15 cellular contexts compared by ENCODE assay signal in genomic region chr7:66554326-66554725, GRCh38.
DNase-seq lines count a peak whose midpoint lies in the region; ATAC-seq and TF ChIP-seq lines count a peak whose summit lies in the region.
"Had no signal": no experiment of that assay in that cellular context is flagged by ENCODE, and none has a peak within 500 bp of the region (broad histone marks: within the 10 kb centered on the region; RNA-seq: fewer than 3 reads in every experiment).

No MANE protein-coding gene starts in this region.

- peak overlapping the region; percentile 40; the same call in 1 of the 2 replicates for H3K4ac ChIP-seq in IMR-90 (ENCODE audit: low read depth, low read length)

- peak overlapping the region; percentile 30 for H2BK5ac ChIP-seq in IMR-90 (ENCODE audit: low read depth, low read length, poor library complexity, severe bottlenecking)

- TF ChIP-seq CTCF in AG10803 (conservative IDR thresholded peaks at IDR 0.05; ENCODE audit: low read length) (no peak), IMR-90 (conservative IDR thresholded peaks at IDR 0.05; ENCODE audit: low read depth, low read length) (no peak), gastroesophageal sphincter (IDR thresholded peaks at IDR 0.05) (no peak), stomach (IDR thresholded peaks at IDR 0.05) (no peak)

- peaks cover 12% of the 10 kb centered on the region; the same call in 1 of the 2 replicates for H3K9me1 ChIP-seq in IMR-90 (ENCODE audit: insufficient read depth, low read length)

- no peak overlapping the region for H3K9ac ChIP-seq in IMR-90 (ENCODE audit: low read depth, low read length)
- H3K9ac ChIP-seq: KMS-11 had no signal

- CTCF ChIA-PET in IMR-90 (lab: Yijun Ruan, JAX), result no interaction called here

- intact Hi-C loops in IMR-90 (cut with micrococcal nuclease), result no loop called here
- intact Hi-C loops in stomach (cut with DNase I; ENCODE audit: low total_unique reads), result no loop called here

- H2AK5ac ChIP-seq in IMR-90 (ENCODE audit: low read depth, low read length), result peak overlapping the region; percentile 59; the same call in 1 of the 2 replicates

- H3K79me1 ChIP-seq in IMR-90 (ENCODE audit: low read depth in 1 of 2, low read length in 2 of 2), result peaks cover 18 to 67% of the 10 kb centered on the region in 2 experiments

- no peak overlapping the region for H3K14ac ChIP-seq in IMR-90 (replicated peaks; ENCODE audit: low read depth, low read length)

- no peak overlapping the region for H4K8ac ChIP-seq in IMR-90 (ENCODE audit: low read depth in 2 of 2, low read length in 2 of 2)

- H3K18ac ChIP-seq in IMR-90 (ENCODE audit: low read depth, low read length), result no peak overlapping the region

- TF ChIP-seq RAD21 in IMR-90 (IDR thresholded peaks at IDR 0.05; ENCODE audit: low read length), result no peak

- WGBS in IMR-90 (ENCODE audit: extremely low coverage in 2 of 2, insufficient read length in 1 of 2), 2 experiments, result no CpG with 5 or more reads among the region's 8 CpGs
- WGBS in gastroesophageal sphincter (ENCODE audit: low coverage in 1 of 2), 2 donors, result 40 to 57% methylated on average over 1 to 2 of the region's 8 CpGs
- WGBS in stomach, 5 donors, result 86 to 91% (median 88%) methylated on average over 6 to 8 of the region's 8 CpGs

- H2BK120ac ChIP-seq in IMR-90 (ENCODE audit: low read depth, low read length), result no peak overlapping the region

- BruUV-seq in IMR-90 (replicated peaks; lab: Mats Ljungman, UMichigan), result no TSS peak

- H3K9me3 ChIP-seq in IMR-90 (ENCODE audit: control insufficient read depth, insufficient read depth, low read length) (no peaks in the 10 kb centered on the region), gastroesophageal sphincter (no peaks in the 10 kb centered on the region), stomach (no peaks in the 10 kb centered on the region)
- H3K9me3 ChIP-seq: MG63 had no signal

- no peak for TF ChIP-seq EP300 in gastroesophageal sphincter (IDR thresholded peaks at IDR 0.05)
- TF ChIP-seq EP300 in stomach (IDR thresholded peaks at IDR 0.05), result no peak

- no peak for ATAC-seq in IMR-90 (ENCODE audit: low read depth)
- ATAC-seq in gastroesophageal sphincter, result peak; percentile 10
- ATAC-seq in GM18868 (IDR thresholded peaks at IDR 0.05; ENCODE audit: unreplicated experiment), result no peak

- DNase-seq in AG10803 (ENCODE audit: low read depth) (peak; percentile 37), IMR-90 (no peak), stomach (no peak), anterior cingulate cortex (lab: John Stamatoyannopoulos, UW) (no peak)
- DNase-seq in activated CD4-positive, alpha-beta T cell treated with anti-CD3 and anti-CD28 coated beads, Interleukin-2, amount 50 U/mL, for 4 hours, result no peak
- DNase-seq: Calu3; CD4-positive, CD25-positive, alpha-beta regulatory T cell; DMS79 treated with DMSO at 0.1 percent for 48 hours; MG63; NCI-H1105; NCI-H187 treated with DMSO at 0.1 percent for 48 hours; NCI-H446 had no signal

- H2BK20ac ChIP-seq in IMR-90 (ENCODE audit: low read depth, low read length), result no peak overlapping the region

- TF ChIP-seq POLR2A in IMR-90 (IDR thresholded peaks at IDR 0.05; ENCODE audit: low read depth, low read length) (no peak), gastroesophageal sphincter (IDR thresholded peaks at IDR 0.05) (no peak), stomach (IDR thresholded peaks at IDR 0.05) (no peak)

- no peak overlapping the region for H2AFZ ChIP-seq in IMR-90 (replicated peaks; ENCODE audit: low read length, poor library complexity)

- H3K27me3 ChIP-seq in IMR-90 (ENCODE audit: control insufficient read depth, insufficient read depth, low read length), result no peaks in the 10 kb centered on the region
- no peaks in the 10 kb centered on the region for H3K27me3 ChIP-seq in gastroesophageal sphincter
- no peaks in the 10 kb centered on the region for H3K27me3 ChIP-seq in stomach
- H3K27me3 ChIP-seq: MG63 had no signal

- H3K4me1 ChIP-seq in IMR-90 (ENCODE audit: control insufficient read depth, insufficient read depth, low read length), result peaks cover 11% of the 10 kb centered on the region; the same call in 1 of the 2 replicates
- peaks cover 0 to 30% (median 9%) of the 10 kb centered on the region in 3 donors for H3K4me1 ChIP-seq in gastroesophageal sphincter
- H3K4me1 ChIP-seq in stomach, result peaks cover 6 to 25% (median 11%) of the 10 kb centered on the region in 4 donors

- no peak overlapping the region for H3K23ac ChIP-seq in IMR-90 (ENCODE audit: low read depth, low read length)

- peak overlapping the region; percentile 23; the same call in 1 of the 2 replicates for H4K91ac ChIP-seq in IMR-90 (ENCODE audit: insufficient read depth, low read depth, low read length)

- peaks cover 28% of the 10 kb centered on the region for H4K20me1 ChIP-seq in IMR-90 (ENCODE audit: insufficient read depth, low read length)

- H3K36me3 ChIP-seq in IMR-90 (ENCODE audit: control insufficient read depth, insufficient read depth, low read length) (peaks cover 59% of the 10 kb centered on the region), gastroesophageal sphincter (peaks cover 0 to 86% of the 10 kb centered on the region in 2 donors), stomach (peaks cover 33 to 89% (median 85%) of the 10 kb centered on the region in 4 donors)

- in situ Hi-C loops in IMR-90 (cut with MboI; ENCODE audit: low sequenced_read_pairs), result loop anchor here (25.0 kb wide), 1 partner anchor 433 kb away; the partner anchor contains the start of genes SBDS and TYW1

- no peak overlapping the region for H3K56ac ChIP-seq in IMR-90 (ENCODE audit: extremely low read depth, insufficient read depth, low read length)

- POLR2A ChIA-PET in IMR-90 (lab: Charles Lee; ENCODE audit: unreplicated experiment), result no interaction called here

- H3K4me2 ChIP-seq in IMR-90 (ENCODE audit: low read depth, low read length), result no peak overlapping the region
- H3K4me2 ChIP-seq: KMS-11 had no signal

- 0 out of 2 replicates have a peak overlapping the region, but pooled peaks have one; percentile 37 for H4K5ac ChIP-seq in IMR-90 (ENCODE audit: low read depth, low read length)

- dilution Hi-C loops in IMR-90 (cut with HindIII; ENCODE audit: low sequenced_read_pairs, unreplicated experiment), result no loop called here

- H2BK15ac ChIP-seq in IMR-90 (ENCODE audit: low read depth, low read length), result no peak overlapping the region

- H2AK9ac ChIP-seq in IMR-90 (replicated peaks; ENCODE audit: low read depth, low read length, poor library complexity), result no peak overlapping the region

- no peak overlapping the region for H3K4me3 ChIP-seq in AG10803 (ENCODE audit: low read length)
- no peak overlapping the region for H3K4me3 ChIP-seq in IMR-90 (ENCODE audit: insufficient read depth, low read depth, low read length)
- H3K4me3 ChIP-seq in gastroesophageal sphincter, result no peak overlapping the region
- no peak overlapping the region for H3K4me3 ChIP-seq in stomach
- H3K4me3 ChIP-seq: MG63 had no signal

- H3K27ac ChIP-seq in IMR-90 (ENCODE audit: insufficient read depth, low read length) (peak overlapping the region; percentile 28; the same call in 1 of the 2 replicates), gastroesophageal sphincter (peak overlapping the region in 3 of 4 donors; percentile 43 to 57 (median 52)), stomach (peak overlapping the region in 3 of 5 donors; percentile 25 to 73 (median 60))
- H3K27ac ChIP-seq: KMS-11 had no signal

TF ChIP-seq in IMR-90, 13 proteins besides CTCF, POLR2A, EP300 and RAD21:
- TF ChIP-seq MAZ (IDR thresholded peaks at IDR 0.05; ENCODE audit: borderline replicate concordance, low read depth, low read length) (no peak), BHLHE40 (IDR thresholded peaks at IDR 0.05; ENCODE audit: low read depth, low read length) (no peak), RCOR1 (IDR thresholded peaks at IDR 0.05; ENCODE audit: insufficient replicate concordance, low read length) (no peak), USF2 (IDR thresholded peaks at IDR 0.05; ENCODE audit: low read depth, low read length) (no peak), CHD1 (IDR thresholded peaks at IDR 0.05; ENCODE audit: low read depth, low read length) (no peak), ELK1 (IDR thresholded peaks at IDR 0.05; ENCODE audit: borderline replicate concordance, low read depth, low read length) (no peak), SMC3 (IDR thresholded peaks at IDR 0.05; ENCODE audit: low read depth, low read length) (no peak), MXI1 (IDR thresholded peaks at IDR 0.05; ENCODE audit: borderline replicate concordance, low read depth, low read length) (no peak), CEBPB (IDR thresholded peaks at IDR 0.05; ENCODE audit: low read depth, low read length) (no peak), NFE2L2 (IDR thresholded peaks at IDR 0.05; ENCODE audit: low read depth, low read length) (no peak), RFX5 (IDR thresholded peaks at IDR 0.05; ENCODE audit: low read depth, low read length) (no peak), FOS (IDR thresholded peaks at IDR 0.05; ENCODE audit: low read depth, low read length) (no peak)
